Comparison of ENCODE assay signal across 35 cellular contexts in genomic region chr4:132276989-132277388, GRCh38.
A peak's percentile ranks its signal among the peaks of the same experiment; 100 is the strongest.
DNase-seq lines count a peak whose midpoint lies in the region; ATAC-seq, FAIRE-seq and TF ChIP-seq lines count a peak whose summit lies in the region.
"Had no signal": no experiment of that assay in that cellular context is flagged by ENCODE, and none has a peak within 500 bp of the region (broad histone marks: within the 10 kb centered on the region; RNA-seq: fewer than 3 reads in every experiment).

No MANE protein-coding gene starts in this region.

- H3K27ac ChIP-seq in HepG2 (ENCODE audit: extremely low read length, insufficient read depth, low read length) = no peak overlapping the region
- H3K27ac ChIP-seq in right lobe of liver = no peak overlapping the region
- no peak overlapping the region for H3K27ac ChIP-seq in Karpas-422 (ENCODE audit: low read length)
- no peak overlapping the region for H3K27ac ChIP-seq in OCI-LY7 (ENCODE audit: low read depth, low read length, poor library complexity, severe bottlenecking)
- no peak overlapping the region for H3K27ac ChIP-seq in K562 (ENCODE audit: extremely low read depth, low read depth, low read length)
- H3K27ac ChIP-seq: 22Rv1; A549; BLaER1; BLaER1 treated with 17β-estradiol and CSF1 and Interleukin-3, amounts not matched to agents 10 nM and 100 nM; C4-2B had no signal

- no peak overlapping the region for H3K4me3 ChIP-seq in HepG2 (replicated peaks in 1 of 3; ENCODE audit: insufficient read depth in 1 of 3, low read depth in 2 of 3, low read length in 3 of 3)
- H3K4me3 ChIP-seq in right lobe of liver = no peak overlapping the region
- no peak overlapping the region for H3K4me3 ChIP-seq in Karpas-422 (ENCODE audit: low read length)
- H3K4me3 ChIP-seq in OCI-LY7 (ENCODE audit: low read depth, low read length, poor library complexity, severe bottlenecking) = no peak overlapping the region
- no peak overlapping the region for H3K4me3 ChIP-seq in K562
- H3K4me3 ChIP-seq: A549; BLaER1 treated with 17β-estradiol and CSF1 and Interleukin-3, amounts not matched to agents 10 nM and 100 nM had no signal

- H4K20me1 ChIP-seq in HepG2 (ENCODE audit: insufficient read depth, low read length) (no peaks in the 10 kb centered on the region), Karpas-422 (ENCODE audit: insufficient read depth, low read depth, low read length) (no peaks in the 10 kb centered on the region), OCI-LY7 (ENCODE audit: insufficient read depth, low read length) (no peaks in the 10 kb centered on the region), K562 (replicated peaks; ENCODE audit: control insufficient read depth, insufficient read depth, low read length) (no peaks in the 10 kb centered on the region)
- H4K20me1 ChIP-seq: BLaER1 treated with 17β-estradiol and CSF1 and Interleukin-3, amounts not matched to agents 10 nM and 100 nM had no signal

- 2% methylated on average over 2 of the region's 2 CpGs for WGBS in HepG2 (ENCODE audit: low lambda C conversion rate)
- 46% methylated on average over 2 of the region's 2 CpGs for WGBS in right lobe of liver (ENCODE audit: insufficient coverage, low coverage, low lambda C conversion rate, missing lambda C conversion rate)
- 0% methylated on average over 2 of the region's 2 CpGs for WGBS in K562 (ENCODE audit: insufficient coverage, low coverage, missing lambda C conversion rate)

- POLR2A ChIA-PET in HepG2 (lab: Yijun Ruan, JAX) = no interaction called here
- POLR2A ChIA-PET in OCI-LY7 (lab: Charles Lee) = interaction anchor here (0.6 to 2.3 kb wide), 2 partner anchors 10 to 110 kb away, joined by 4 to 9 read pairs; no protein-coding TSS in a partner anchor
- POLR2A ChIA-PET in K562 (lab: Yijun Ruan, JAX) = no interaction called here

- BruUV-seq in HepG2 (replicated peaks; lab: Mats Ljungman, UMichigan) (no TSS peak), OCI-LY7 (replicated peaks; lab: Mats Ljungman, UMichigan) (no TSS peak), K562 (replicated peaks; lab: Mats Ljungman, UMichigan) (no TSS peak)

- H3K9me2 ChIP-seq in Karpas-422 (replicated peaks; ENCODE audit: insufficient read depth, low read length) (no peaks in the 10 kb centered on the region), OCI-LY7 (ENCODE audit: insufficient read depth, low read length) (no peaks in the 10 kb centered on the region)

- no peaks in the 10 kb centered on the region for H3K4me1 ChIP-seq in HepG2 (ENCODE audit: insufficient read depth, low read length)
- H3K4me1 ChIP-seq in right lobe of liver = no peaks in the 10 kb centered on the region
- peaks cover 4% of the 10 kb centered on the region; the same call in 1 of the 2 replicates for H3K4me1 ChIP-seq in Karpas-422 (ENCODE audit: low read length)
- peaks cover 5% of the 10 kb centered on the region for H3K4me1 ChIP-seq in OCI-LY7 (ENCODE audit: insufficient read depth, low read length, poor library complexity, severe bottlenecking)
- no peaks in the 10 kb centered on the region for H3K4me1 ChIP-seq in K562 (replicated peaks in 1 of 2; ENCODE audit: control insufficient read depth in 2 of 2, insufficient read depth in 2 of 2, low read length in 2 of 2)
- H3K4me1 ChIP-seq: A549; BE2C; BLaER1; BLaER1 treated with 17β-estradiol and CSF1 and Interleukin-3, amounts not matched to agents 10 nM and 100 nM; Caco-2 had no signal

- no peak overlapping the region for H3K4me2 ChIP-seq in HepG2 (ENCODE audit: low read depth, low read length)
- peak overlapping the region; percentile 33 for H3K4me2 ChIP-seq in Karpas-422 (ENCODE audit: low read depth, low read length, poor library complexity, severe bottlenecking)
- no peak overlapping the region for H3K4me2 ChIP-seq in OCI-LY7 (ENCODE audit: low read length)
- H3K4me2 ChIP-seq in K562 (ENCODE audit: insufficient read depth, low read length) = no peak overlapping the region
- H3K4me2 ChIP-seq: A549; BLaER1; BLaER1 treated with 17β-estradiol and CSF1 and Interleukin-3, amounts not matched to agents 10 nM and 100 nM had no signal

- DNase-seq in HepG2 (ENCODE audit: low spot score) (no peak), right lobe of liver (no peak), Karpas-422 (no peak), OCI-LY7 (ENCODE audit: low spot score) (no peak), K562 (ENCODE audit: extremely low read depth in 1 of 4, low spot score in 3 of 4) (no peak), GM13976 (ENCODE audit: low spot score) (no peak), NCI-H748 (lab: John Stamatoyannopoulos, UW; ENCODE audit: unreplicated experiment) (no peak)
- DNase-seq: 8988T; ACHN; AML-193; BE2C; C1 segment of cervical spinal cord; Caco-2; Calu3; CD4-positive, alpha-beta memory T cell; CD4-positive, alpha-beta T cell; CD4-positive, CD25-positive, alpha-beta regulatory T cell; CD8-positive, alpha-beta memory T cell; CD8-positive, alpha-beta T cell; COR-L47; DMS 273 treated with DMSO at 0.1 percent for 48 hours; DMS153; DMS53; DMS79; DMS79 treated with DMSO at 0.1 percent for 48 hours; DND-41; EL had no signal

- H3K36me3 ChIP-seq in HepG2 (replicated peaks in 1 of 2; ENCODE audit: control insufficient read depth in 1 of 2, insufficient read depth in 2 of 2, low read length in 2 of 2) = no peaks in the 10 kb centered on the region
- H3K36me3 ChIP-seq in right lobe of liver = no peaks in the 10 kb centered on the region
- H3K36me3 ChIP-seq in Karpas-422 (ENCODE audit: insufficient read depth, low read length) = no peaks in the 10 kb centered on the region
- H3K36me3 ChIP-seq in OCI-LY7 (ENCODE audit: insufficient read depth, low read length) = peaks cover 23% of the 10 kb centered on the region
- H3K36me3 ChIP-seq in K562 (ENCODE audit: control insufficient read depth, insufficient read depth, low read length) = no peaks in the 10 kb centered on the region
- H3K36me3 ChIP-seq: BE2C had no signal

- no peak for TF ChIP-seq POLR2A in HepG2 (IDR thresholded peaks at IDR 0.05; ENCODE audit: insufficient read depth in 1 of 2, low read depth in 2 of 2, low read length in 2 of 2)
- TF ChIP-seq POLR2A in right lobe of liver (IDR thresholded peaks at IDR 0.05) = no peak
- TF ChIP-seq POLR2A in K562 (conservative IDR thresholded peaks at IDR 0.05) = no peak

- in situ Hi-C loops in HepG2 (cut with HindIII; ENCODE audit: extremely low pct_ligation_motif_present, low pct_unique_long_range_greater_than_20kb) (no loop called here), K562 (cut with MboI) (no loop called here), GM13976 (cut with MboI; ENCODE audit: low sequenced_read_pairs, unreplicated experiment) (no loop called here)

- no peak for TF ChIP-seq RAD21 in HepG2 (CRISPR knock-in tag; IDR thresholded peaks at IDR 0.05)
- no peak for TF ChIP-seq RAD21 in K562 (CRISPR knock-in tag; conservative IDR thresholded peaks at IDR 0.05 in 1 of 2, IDR thresholded peaks at IDR 0.05 in 1 of 2)

- FAIRE-seq in HepG2 (lab: Jason Lieb, UNC) (no peak), K562 (lab: Jason Lieb, UNC) (no peak)
- FAIRE-seq: A204.1, A549, D721Med had no signal

- no peaks in the 10 kb centered on the region for H3K27me3 ChIP-seq in HepG2 (ENCODE audit: control insufficient read depth in 1 of 2, insufficient read depth in 2 of 2, low read length in 2 of 2)
- H3K27me3 ChIP-seq in right lobe of liver = no peaks in the 10 kb centered on the region
- H3K27me3 ChIP-seq in Karpas-422 (ENCODE audit: low read length) = no peaks in the 10 kb centered on the region
- H3K27me3 ChIP-seq in K562 (ENCODE audit: control insufficient read depth in 2 of 2, insufficient read depth in 2 of 2, low read length in 2 of 2) = no peaks in the 10 kb centered on the region
- H3K27me3 ChIP-seq: BE2C; BLaER1; BLaER1 treated with 17β-estradiol and CSF1 and Interleukin-3, amounts not matched to agents 10 nM and 100 nM had no signal

- no peaks in the 10 kb centered on the region for H3K79me2 ChIP-seq in HepG2 (ENCODE audit: insufficient read depth, low read length)
- no peaks in the 10 kb centered on the region for H3K79me2 ChIP-seq in Karpas-422 (ENCODE audit: low read length)
- no peaks in the 10 kb centered on the region for H3K79me2 ChIP-seq in OCI-LY7 (ENCODE audit: insufficient read depth, low read depth, low read length)
- no peaks in the 10 kb centered on the region for H3K79me2 ChIP-seq in K562 (ENCODE audit: control insufficient read depth, insufficient read depth, low read length)

- no peak for TF ChIP-seq CTCF in HepG2 (CRISPR knock-in tag; IDR thresholded peaks at IDR 0.05)
- no peak for TF ChIP-seq CTCF in right lobe of liver (IDR thresholded peaks at IDR 0.05)
- no peak for TF ChIP-seq CTCF in OCI-LY7 (conservative IDR thresholded peaks at IDR 0.05; ENCODE audit: low read length)
- no peak for TF ChIP-seq CTCF in K562 (IDR thresholded peaks at IDR 0.05 in 2 of 3, conservative IDR thresholded peaks at IDR 0.05 in 1 of 3; ENCODE audit: insufficient read depth in 2 of 3, low read depth in 1 of 3, low read length in 3 of 3)
- TF ChIP-seq CTCF in GM13976 (IDR thresholded peaks at IDR 0.05; ENCODE audit: borderline replicate concordance, control extremely low read depth, extremely low read depth, insufficient read depth, missing control alignments) = no peak

- H3K9ac ChIP-seq in HepG2 (ENCODE audit: insufficient read depth, low read depth, low read length) (no peak overlapping the region), Karpas-422 (ENCODE audit: low read length) (no peak overlapping the region), K562 (ENCODE audit: insufficient read depth in 1 of 2, low read depth in 2 of 2, low read length in 2 of 2) (no peak overlapping the region)
- H3K9ac ChIP-seq: BLaER1; BLaER1 treated with 17β-estradiol and CSF1 and Interleukin-3, amounts not matched to agents 10 nM and 100 nM had no signal

- intact Hi-C loops in HepG2 (cut with micrococcal nuclease; ENCODE audit: unreplicated experiment) (no loop called here), right lobe of liver (cut with DNase I) (no loop called here), OCI-LY7 (cut with micrococcal nuclease; ENCODE audit: unreplicated experiment) (no loop called here), K562 (cut with micrococcal nuclease) (no loop called here)

- no peak for ATAC-seq in HepG2
- ATAC-seq in right lobe of liver = no peak
- ATAC-seq in K562 = no peak
- no peak for ATAC-seq in GM18909 (IDR thresholded peaks at IDR 0.05; ENCODE audit: poor library complexity, unreplicated experiment)
- ATAC-seq: A549; CD8-positive, alpha-beta T cell had no signal

- H3K9me1 ChIP-seq in K562 (ENCODE audit: control insufficient read depth, insufficient read depth, low read length) = no peaks in the 10 kb centered on the region

- CTCF ChIA-PET in HepG2 (lab: Yijun Ruan, JAX; ENCODE audit: low intra/inter-chr PET ratio, low total read pairs) (no interaction called here), OCI-LY7 (lab: Charles Lee; ENCODE audit: unreplicated experiment) (no interaction called here), K562 (lab: Yijun Ruan, JAX; ENCODE audit: low intra/inter-chr PET ratio) (no interaction called here)

- TF ChIP-seq EP300 in HepG2 (IDR thresholded peaks at IDR 0.05; ENCODE audit: low read depth in 2 of 2, low read length in 2 of 2) (no peak), HepG2 (CRISPR knock-in tag; IDR thresholded peaks at IDR 0.05; ENCODE audit: borderline replicate concordance) (no peak), K562 (IDR thresholded peaks at IDR 0.05; ENCODE audit: low read length) (no peak)

- H3K9me3 ChIP-seq in HepG2 (ENCODE audit: low read length) (no peaks in the 10 kb centered on the region), right lobe of liver (no peaks in the 10 kb centered on the region), Karpas-422 (ENCODE audit: low read length) (peaks cover 8% of the 10 kb centered on the region; the same call in 1 of the 2 replicates), OCI-LY7 (ENCODE audit: low read length) (peaks cover 50% of the 10 kb centered on the region; the same call in 1 of the 2 replicates), K562 (replicated peaks; ENCODE audit: control insufficient read depth, insufficient read depth, low read depth, low read length) (no peaks in the 10 kb centered on the region)
- H3K9me3 ChIP-seq: A549, BE2C, Caco-2 had no signal

- H2AFZ ChIP-seq in HepG2 (ENCODE audit: low read length) (no peak overlapping the region), Karpas-422 (ENCODE audit: low read length) (peak overlapping the region; percentile 3; the same call in 1 of the 2 replicates), OCI-LY7 (ENCODE audit: low read length) (0 out of 2 replicates have a peak overlapping the region, but pooled peaks have one; percentile 32), K562 (ENCODE audit: low read depth, low read length) (no peak overlapping the region)

Comparison
In these comparisons a context has a peak if more than half of its experiments do, and no peak if none do; other contexts are left out.
1. H2AFZ ChIP-seq: peak in Karpas-422 (single experiment) and OCI-LY7 (single experiment); none in HepG2 (single experiment) and K562 (single experiment).
2. Of the 241 proteins assayed by ChIP-seq in both HepG2 and K562: peak only in HepG2: none; only in K562: PCBP2; in both: HNRNPK and PCBP1; in neither: 238.